11 cellular contexts compared by ENCODE assay signal in the genomic region with DNA sequence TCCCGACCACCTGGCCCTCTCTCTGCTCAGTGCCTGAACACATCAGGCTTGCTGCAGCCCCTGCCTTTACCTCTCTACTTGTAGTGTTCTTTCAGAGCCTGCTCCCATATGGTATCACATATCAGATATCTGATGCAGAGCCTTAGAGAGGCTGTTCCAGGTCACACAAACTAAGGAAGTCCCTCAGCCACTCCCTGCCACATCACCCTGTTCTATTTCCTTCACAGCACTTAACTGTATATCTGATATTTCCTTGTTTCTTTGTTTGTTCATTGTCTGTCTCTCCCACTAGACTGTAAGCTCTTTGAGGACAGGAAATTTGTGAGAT.
DNase-seq lines count a peak whose midpoint lies in the region; ATAC-seq and TF ChIP-seq lines count a peak whose summit lies in the region.
"Had no signal": no experiment of that assay in that cellular context is flagged by ENCODE, and none has a peak within 500 bp of the region (broad histone marks: within the 10 kb centered on the region; RNA-seq: fewer than 3 reads in every experiment).

No MANE protein-coding gene starts in this region.

- H3K36me3 ChIP-seq in ACC112 (ENCODE audit: insufficient read depth, low read length) (no peaks in the 10 kb centered on the region), RWPE2 (ENCODE audit: low read depth) (no peaks in the 10 kb centered on the region), parathyroid adenoma (ENCODE audit: control insufficient read depth, insufficient read depth, low read length) (no peaks in the 10 kb centered on the region)

- peak overlapping the region; percentile 73 for H3K4me3 ChIP-seq in ACC112 (ENCODE audit: low read depth, low read length)
- peak overlapping the region; percentile 31 for H3K4me3 ChIP-seq in RWPE2 (ENCODE audit: severe bottlenecking)
- peak overlapping the region; percentile 49 for H3K4me3 ChIP-seq in fibroblast of mammary gland (ENCODE audit: control insufficient read depth, low read depth, low read length)
- no peak overlapping the region for H3K4me3 ChIP-seq in parathyroid adenoma (ENCODE audit: low read depth, low read length)

- H3K27me3 ChIP-seq in ACC112 (ENCODE audit: insufficient read depth, low read length) (no peaks in the 10 kb centered on the region), RWPE2 (ENCODE audit: insufficient read depth, poor library complexity, severe bottlenecking) (no peaks in the 10 kb centered on the region), parathyroid adenoma (ENCODE audit: control insufficient read depth, insufficient read depth, low read length) (no peaks in the 10 kb centered on the region)

- H3K79me2 ChIP-seq in ACC112 (ENCODE audit: control insufficient read depth, insufficient read depth, low read length, unreplicated experiment) (no peaks in the 10 kb centered on the region), parathyroid adenoma (no peaks in the 10 kb centered on the region)

- H2AFZ ChIP-seq in ACC112 (ENCODE audit: low read length, unreplicated experiment): peak overlapping the region; percentile 59
- peak overlapping the region; percentile 89 for H2AFZ ChIP-seq in parathyroid adenoma

- no peak overlapping the region for H3K9ac ChIP-seq in parathyroid adenoma

- H3K4me1 ChIP-seq in ACC112 (ENCODE audit: control insufficient read depth, insufficient read depth, low read length, unreplicated experiment) (peaks cover 8% of the 10 kb centered on the region), RWPE2 (ENCODE audit: insufficient read depth, poor library complexity, severe bottlenecking) (peaks cover 5% of the 10 kb centered on the region), parathyroid adenoma (no peaks in the 10 kb centered on the region)

- H3K27ac ChIP-seq in ACC112 (ENCODE audit: low read depth, low read length) (no peak overlapping the region), RWPE2 (ENCODE audit: poor library complexity, severe bottlenecking) (peak overlapping the region; percentile 8), parathyroid adenoma (no peak overlapping the region)

- ATAC-seq in RWPE2 (ENCODE audit: low read depth) (no peak), HG02759 (IDR thresholded peaks at IDR 0.05; ENCODE audit: unreplicated experiment) (no peak)
- ATAC-seq: T-cell had no signal

- H3K4me2 ChIP-seq in parathyroid adenoma (ENCODE audit: low read length): no peak overlapping the region

- TF ChIP-seq CTCF in RWPE2 (IDR thresholded peaks at IDR 0.05; ENCODE audit: poor library complexity, severe bottlenecking) (no peak), fibroblast of mammary gland (conservative IDR thresholded peaks at IDR 0.05; ENCODE audit: control insufficient read depth, insufficient read depth, low read depth, low read length) (no peak), parathyroid adenoma (IDR thresholded peaks at IDR 0.05) (no peak)

- no peak for DNase-seq in RWPE2 (ENCODE audit: low spot score)
- no peak for DNase-seq in fibroblast of mammary gland (ENCODE audit: low read depth)
- no peak for DNase-seq in GM03348 (ENCODE audit: low spot score)
- DNase-seq in KG1 (lab: John Stamatoyannopoulos, UW): no peak
- no peak for DNase-seq in NCI-H526 treated with DMSO at 0.1 percent for 48 hours (lab: John Stamatoyannopoulos, UW)
- DNase-seq: HCEC 1CT; stimulated activated CD4-positive, alpha-beta T cell treated with anti-CD3 and anti-CD28 coated beads, Interleukin-2, amount 100 ng/mL, for 24 hours; T-cell had no signal

- H3K9me3 ChIP-seq in RWPE2 (ENCODE audit: severe bottlenecking) (no peaks in the 10 kb centered on the region), parathyroid adenoma (ENCODE audit: control insufficient read depth, low read length) (no peaks in the 10 kb centered on the region)
